In the genomic region with DNA sequence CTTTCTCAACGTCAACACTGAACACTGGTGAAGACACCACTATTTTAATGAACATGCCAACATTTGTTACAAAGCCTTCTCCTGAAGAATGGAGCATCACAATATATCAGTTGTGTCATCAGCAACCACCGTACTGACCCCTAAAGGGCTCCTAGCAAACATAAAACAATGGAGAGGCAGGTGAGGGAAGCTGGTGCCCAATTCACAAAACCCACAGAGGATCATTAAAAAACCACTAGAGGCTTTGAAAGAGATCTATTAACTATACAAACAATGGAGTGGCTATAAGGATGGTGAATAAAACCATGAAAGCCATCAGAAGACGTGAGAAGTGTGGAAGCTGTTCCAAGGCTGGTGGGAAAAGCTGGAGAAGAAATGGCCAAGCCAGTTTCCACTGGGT, we compare ENCODE assay signal across 27 cellular contexts.
A peak's percentile ranks its signal among the peaks of the same experiment; 100 is the strongest.
DNase-seq lines count a peak whose midpoint lies in the region; ATAC-seq, FAIRE-seq and TF ChIP-seq lines count a peak whose summit lies in the region.
"Had no signal": no experiment of that assay in that cellular context is flagged by ENCODE, and none has a peak within 500 bp of the region (broad histone marks: within the 10 kb centered on the region; RNA-seq: fewer than 3 reads in every experiment).

No MANE protein-coding gene starts in this region.

- H3K9ac ChIP-seq in HepG2 (ENCODE audit: insufficient read depth, low read depth, low read length): no peak overlapping the region
- H3K9ac ChIP-seq: KMS-11, SK-N-SH had no signal

- H3K4me3 Mint-ChIP-seq in stimulated activated memory B cell treated with anti-CD40 and anti-IgM and Interleukin-4, amounts not matched to agents 10 μg/mL and 1 μg/mL and 100 μg/mL, for 72 hours: no peak overlapping the region
- H3K4me3 Mint-ChIP-seq: nephron; T-helper 1 cell treated with Interleukin-12 subunit alpha and Interleukin-12 subunit beta and Interleukin-4 antibody, amounts not matched to agents 30 μg/mL and 1 μg/mL, for 36 hours had no signal

- peak; percentile 16 to 69 for DNase-seq in NCI-H2081 (lab: John Stamatoyannopoulos, UW)
- DNase-seq in NCI-H2081 treated with DMSO at 0.1 percent for 48 hours (lab: John Stamatoyannopoulos, UW): no peak
- peak; percentile 74 for DNase-seq in NCI-H2107 treated with DMSO at 0.1 percent for 48 hours (lab: John Stamatoyannopoulos, UW; ENCODE audit: unreplicated experiment)
- DNase-seq in NCI-H748 treated with DMSO at 0.1 percent for 48 hours (lab: John Stamatoyannopoulos, UW): peak; percentile 91
- DNase-seq in dermis blood vessel endothelial cell: no peak
- no peak for DNase-seq in HepG2 (ENCODE audit: low spot score)
- DNase-seq: activated CD4-positive, alpha-beta T cell treated with anti-CD3 and anti-CD28 coated beads, Interleukin-2, amount 50 U/mL, for 48 hours; activated T-cell treated with anti-CD3 and anti-CD28 coated beads, Interleukin-2, amount 50 U/mL, for 48 hours; left colon; MG63; NCI-H2171 treated with DMSO at 0.1 percent for 48 hours; psoas muscle; sigmoid colon; SK-N-SH; stimulated activated CD4-positive, alpha-beta T cell treated with anti-CD3 and anti-CD28 coated beads, Interleukin-12 subunit alpha, Interleukin-12 subunit beta, amount 100 ng/mL, for 4 hours; stimulated activated CD4-positive, alpha-beta T cell treated with anti-CD3 and anti-CD28 coated beads, Interleukin-2, amount 100 ng/mL, for 48 hours; tibial artery had no signal

- BruUV-seq in HepG2 (replicated peaks; lab: Mats Ljungman, UMichigan): no TSS peak

- H3K4me1 Mint-ChIP-seq in stimulated activated memory B cell treated with anti-CD40 and anti-IgM and Interleukin-4, amounts not matched to agents 10 μg/mL and 1 μg/mL and 100 μg/mL, for 72 hours: peaks cover 4% of the 10 kb centered on the region

- no peak for ATAC-seq in stimulated activated memory B cell treated with anti-CD40 and anti-IgM and Interleukin-4, amounts not matched to agents 10 μg/mL and 1 μg/mL and 100 μg/mL, for 72 hours
- ATAC-seq in GM21381 (IDR thresholded peaks at IDR 0.05; ENCODE audit: unreplicated experiment) (no peak), HepG2 (no peak)
- ATAC-seq: A549; activated CD4-positive, CD25-positive, alpha-beta regulatory T cell treated with anti-CD3 and anti-CD28 coated beads, Interleukin-2, amount 50 U/mL, for 24 hours; psoas muscle had no signal

- peak overlapping the region; percentile 28 for H3K27ac Mint-ChIP-seq in stimulated activated memory B cell treated with anti-CD40 and anti-IgM and Interleukin-4, amounts not matched to agents 10 μg/mL and 1 μg/mL and 100 μg/mL, for 72 hours
- H3K27ac Mint-ChIP-seq: T-helper 1 cell treated with Interleukin-12 subunit alpha and Interleukin-12 subunit beta and Interleukin-4 antibody, amounts not matched to agents 30 μg/mL and 1 μg/mL, for 36 hours had no signal

- TF ChIP-seq POLR2A in HepG2 (IDR thresholded peaks at IDR 0.05; ENCODE audit: insufficient read depth in 1 of 2, low read depth in 2 of 2, low read length in 2 of 2): no peak

- H3K36me3 Mint-ChIP-seq in stimulated activated memory B cell treated with anti-CD40 and anti-IgM and Interleukin-4, amounts not matched to agents 10 μg/mL and 1 μg/mL and 100 μg/mL, for 72 hours: no peaks in the 10 kb centered on the region

- WGBS in HepG2 (ENCODE audit: low lambda C conversion rate): 29% methylated on average over 3 of the region's 3 CpGs

- in situ Hi-C loops in HepG2 (cut with HindIII; ENCODE audit: extremely low pct_ligation_motif_present, low pct_unique_long_range_greater_than_20kb): no loop called here

- H3K9me3 ChIP-seq in HepG2 (ENCODE audit: low read length): no peaks in the 10 kb centered on the region
- H3K9me3 ChIP-seq: A549, HAP-1, MG63, psoas muscle, sigmoid colon, SK-N-SH, tibial artery had no signal

- peaks cover 17% of the 10 kb centered on the region for H3K4me1 ChIP-seq in HepG2 (ENCODE audit: insufficient read depth, low read length)
- H3K4me1 ChIP-seq: A549, HAP-1, psoas muscle, tibial artery had no signal

- H4K20me1 ChIP-seq in HepG2 (ENCODE audit: insufficient read depth, low read length): no peaks in the 10 kb centered on the region

- no peak overlapping the region for H2AFZ ChIP-seq in HepG2 (ENCODE audit: low read length)

- POLR2A ChIA-PET in HepG2 (lab: Yijun Ruan, JAX): no interaction called here

- H3K9me3 Mint-ChIP-seq in stimulated activated memory B cell treated with anti-CD40 and anti-IgM and Interleukin-4, amounts not matched to agents 10 μg/mL and 1 μg/mL and 100 μg/mL, for 72 hours: no peaks in the 10 kb centered on the region
- H3K9me3 Mint-ChIP-seq: nephron; T-helper 1 cell treated with Interleukin-12 subunit alpha and Interleukin-12 subunit beta and Interleukin-4 antibody, amounts not matched to agents 30 μg/mL and 1 μg/mL, for 36 hours had no signal

- intact Hi-C loops in HepG2 (cut with micrococcal nuclease; ENCODE audit: unreplicated experiment): no loop called here

- no peak overlapping the region for H3K27ac ChIP-seq in HepG2 (ENCODE audit: extremely low read length, insufficient read depth, low read length)
- H3K27ac ChIP-seq: A549, coronary artery, KMS-11, psoas muscle, sigmoid colon, tibial artery had no signal

- no peak for TF ChIP-seq CTCF in HepG2 (CRISPR knock-in tag; IDR thresholded peaks at IDR 0.05)

- TF ChIP-seq EP300 in HepG2 (IDR thresholded peaks at IDR 0.05; ENCODE audit: low read depth in 2 of 2, low read length in 2 of 2): no peak
- no peak for TF ChIP-seq EP300 in HepG2 (CRISPR knock-in tag; IDR thresholded peaks at IDR 0.05; ENCODE audit: borderline replicate concordance)

- no peaks in the 10 kb centered on the region for H3K79me2 ChIP-seq in HepG2 (ENCODE audit: insufficient read depth, low read length)

- no peaks in the 10 kb centered on the region for H3K27me3 Mint-ChIP-seq in stimulated activated memory B cell treated with anti-CD40 and anti-IgM and Interleukin-4, amounts not matched to agents 10 μg/mL and 1 μg/mL and 100 μg/mL, for 72 hours

- H3K36me3 ChIP-seq in HepG2 (replicated peaks in 1 of 2; ENCODE audit: control insufficient read depth in 1 of 2, insufficient read depth in 2 of 2, low read length in 2 of 2): no peaks in the 10 kb centered on the region
- H3K36me3 ChIP-seq: HAP-1, MG63, sigmoid colon, tibial artery had no signal

- H3K4me3 ChIP-seq in HepG2 (replicated peaks in 1 of 3; ENCODE audit: insufficient read depth in 1 of 3, low read depth in 2 of 3, low read length in 3 of 3): no peak overlapping the region
- H3K4me3 ChIP-seq: A549, coronary artery, HAP-1, MG63, psoas muscle, sigmoid colon, tibial artery had no signal

- H3K27me3 ChIP-seq in HepG2 (ENCODE audit: control insufficient read depth in 1 of 2, insufficient read depth in 2 of 2, low read length in 2 of 2): no peaks in the 10 kb centered on the region
- H3K27me3 ChIP-seq: MG63, sigmoid colon, tibial artery had no signal

- CTCF ChIA-PET in HepG2 (lab: Yijun Ruan, JAX; ENCODE audit: low intra/inter-chr PET ratio, low total read pairs): no interaction called here

- H3K4me2 ChIP-seq in HepG2 (ENCODE audit: low read depth, low read length): no peak overlapping the region
- H3K4me2 ChIP-seq: A549, KMS-11, SK-N-SH had no signal

- TF ChIP-seq RAD21 in HepG2 (CRISPR knock-in tag; IDR thresholded peaks at IDR 0.05): no peak

- FAIRE-seq in HepG2 (lab: Jason Lieb, UNC): no peak
- FAIRE-seq: GM12891 had no signal

TF ChIP-seq in HepG2, 621 proteins besides CTCF, POLR2A, EP300 and RAD21 (continues in another document):
- TF ChIP-seq TRIM24 (CRISPR knock-in tag; IDR thresholded peaks at IDR 0.05) (no peak), YEATS4 (CRISPR knock-in tag; IDR thresholded peaks at IDR 0.05; ENCODE audit: borderline replicate concordance) (no peak), ZNF564 (CRISPR knock-in tag; IDR thresholded peaks at IDR 0.05) (no peak), SIX1 (CRISPR knock-in tag; IDR thresholded peaks at IDR 0.05; ENCODE audit: borderline replicate concordance) (no peak), SNAPC2 (CRISPR knock-in tag; IDR thresholded peaks at IDR 0.05) (no peak), NCOR1 (IDR thresholded peaks at IDR 0.05; ENCODE audit: borderline replicate concordance, low read length) (no peak), KDM3A (CRISPR knock-in tag; IDR thresholded peaks at IDR 0.05; ENCODE audit: low read depth) (no peak)

Comparison
In these comparisons a context has a peak if more than half of its experiments do, and no peak if none do; other contexts are left out.
1. DNase-seq: peak in NCI-H2081 (2 of 2), NCI-H2107 treated with DMSO at 0.1 percent for 48 hours (single experiment) and NCI-H748 treated with DMSO at 0.1 percent for 48 hours (single experiment); none in NCI-H2081 treated with DMSO at 0.1 percent for 48 hours (single experiment), dermis blood vessel endothelial cell (single experiment) and HepG2 (single experiment).